Comparison of ENCODE assay signal across 17 cellular contexts in the genomic region with DNA sequence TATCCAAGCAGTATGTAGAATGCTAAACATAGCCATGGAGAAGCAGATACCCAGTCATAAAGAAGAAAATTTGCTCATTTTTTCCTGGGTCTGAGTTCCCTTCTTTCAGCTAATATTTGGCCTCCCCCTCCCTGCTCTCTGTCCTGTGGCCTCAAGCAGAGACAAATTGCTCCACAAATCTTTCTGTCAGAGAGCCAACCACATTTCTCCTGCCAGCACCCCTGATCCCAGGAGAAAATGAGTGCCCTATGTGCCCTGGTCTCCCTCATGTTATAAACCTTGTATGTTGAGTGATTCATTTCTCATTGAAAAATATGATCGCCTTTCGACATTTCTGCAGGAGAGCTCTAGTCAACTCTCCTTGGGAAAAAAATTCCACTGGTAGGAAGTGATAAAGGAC.
DNase-seq lines count a peak whose midpoint lies in the region; ATAC-seq and TF ChIP-seq lines count a peak whose summit lies in the region.
"Had no signal": no experiment of that assay in that cellular context is flagged by ENCODE, and none has a peak within 500 bp of the region (broad histone marks: within the 10 kb centered on the region; RNA-seq: fewer than 3 reads in every experiment).

No MANE protein-coding gene starts in this region.

- ATAC-seq in CD4-positive, alpha-beta T cell (ENCODE audit: poor library complexity), result no peak
- ATAC-seq in naive thymus-derived CD4-positive, alpha-beta T cell, result no peak
- ATAC-seq in GM21381 (IDR thresholded peaks at IDR 0.05; ENCODE audit: unreplicated experiment), result no peak
- ATAC-seq: left cardiac atrium had no signal

- intact Hi-C loops in CD4-positive, alpha-beta T cell (cut with DNase I, micrococcal nuclease), result no loop called here
- intact Hi-C loops in naive thymus-derived CD4-positive, alpha-beta T cell (cut with micrococcal nuclease), result no loop called here

- no peaks in the 10 kb centered on the region for H3K27me3 Mint-ChIP-seq in CD4-positive, alpha-beta T cell
- peaks cover 0 to 6% (median 5%) of the 10 kb centered on the region in 5 donors for H3K27me3 Mint-ChIP-seq in naive thymus-derived CD4-positive, alpha-beta T cell

- CTCF ChIA-PET in CD4-positive, alpha-beta T cell (lab: Charles Lee), result interaction anchor here (0.7 to 1.4 kb wide), 5 partner anchors 15 to 185 kb away, joined by 3 to 6 read pairs (median 4); no protein-coding TSS in a partner anchor
- CTCF ChIA-PET in naive thymus-derived CD4-positive, alpha-beta T cell (lab: Charles Lee), result interaction anchor here (0.9 to 1.6 kb wide), 3 partner anchors 8 to 185 kb away, joined by 3 to 4 read pairs (median 4); no protein-coding TSS in a partner anchor

- peaks cover 6 to 9% of the 10 kb centered on the region in 2 donors for H3K4me1 ChIP-seq in naive thymus-derived CD4-positive, alpha-beta T cell (ENCODE audit: control insufficient read depth in 2 of 2, insufficient read depth in 2 of 2, low read length in 2 of 2)

- TF ChIP-seq CTCF in CD4-positive, alpha-beta T cell (IDR thresholded peaks at IDR 0.05), result no peak
- TF ChIP-seq CTCF in cardiac fibroblast (IDR thresholded peaks at IDR 0.05; ENCODE audit: low read depth, low read length), result no peak
- TF ChIP-seq CTCF in WERI-Rb-1 (IDR thresholded peaks at IDR 0.05; ENCODE audit: low read depth, low read length), result no peak

- no peaks in the 10 kb centered on the region for H3K36me3 Mint-ChIP-seq in CD4-positive, alpha-beta T cell (ENCODE audit: low read depth)
- peaks cover 0 to 6% (median 0%) of the 10 kb centered on the region in 5 donors for H3K36me3 Mint-ChIP-seq in naive thymus-derived CD4-positive, alpha-beta T cell

- H3K27ac ChIP-seq in CD4-positive, alpha-beta T cell (ENCODE audit: low read depth, low read length), result peak overlapping the region; percentile 36
- no peak overlapping the region for H3K27ac ChIP-seq in naive thymus-derived CD4-positive, alpha-beta T cell (ENCODE audit: low read depth, low read length)
- H3K27ac ChIP-seq in WERI-Rb-1, result no peak overlapping the region
- H3K27ac ChIP-seq: SK-N-MC, thoracic aorta had no signal

- H3K4me3 ChIP-seq in cardiac fibroblast (replicated peaks in 1 of 2; ENCODE audit: low read depth in 2 of 2, low read length in 2 of 2) (no peak overlapping the region), WERI-Rb-1 (ENCODE audit: low read depth, low read length) (no peak overlapping the region)
- no peak overlapping the region for H3K4me3 ChIP-seq in naive thymus-derived CD4-positive, alpha-beta T cell (ENCODE audit: low read length)
- H3K4me3 ChIP-seq: mucosa of descending colon, SK-N-MC, thoracic aorta had no signal

- no peaks in the 10 kb centered on the region for H3K9me3 Mint-ChIP-seq in CD4-positive, alpha-beta T cell
- no peaks in the 10 kb centered on the region for H3K9me3 Mint-ChIP-seq in naive thymus-derived CD4-positive, alpha-beta T cell

- DNase-seq in CD4-positive, alpha-beta T cell, result no peak
- DNase-seq in LHCN-M2 (ENCODE audit: low read depth) (peak; percentile 5), cardiac fibroblast (ENCODE audit: low read depth in 2 of 2) (peak; percentile 50 to 59), D341Med (ENCODE audit: low spot score) (no peak), WERI-Rb-1 (no peak)
- no peak for DNase-seq in naive thymus-derived CD4-positive, alpha-beta T cell
- no peak for DNase-seq in stimulated activated naive CD4-positive, alpha-beta T cell treated with Interleukin-2 at 50 U/mL for 16 hours (lab: John Stamatoyannopoulos, UW)
- DNase-seq: activated CD4-positive, alpha-beta T cell treated with anti-CD3 and anti-CD28 coated beads, Interleukin-2, amount 50 U/mL, for 4 hours; amniotic stem cell; foreskin melanocyte; left cardiac atrium; mucosa of descending colon; NCI-H526 treated with DMSO at 0.1 percent for 48 hours; stimulated activated CD4-positive, alpha-beta T cell treated with anti-CD3 and anti-CD28 coated beads, Interleukin-2, amount 100 ng/mL, for 48 hours had no signal

- no peak overlapping the region for H3K4me3 Mint-ChIP-seq in CD4-positive, alpha-beta T cell
- H3K4me3 Mint-ChIP-seq in naive thymus-derived CD4-positive, alpha-beta T cell, result peak overlapping the region in 2 of 10 donors; percentile 4 to 83

- POLR2A ChIA-PET in CD4-positive, alpha-beta T cell (lab: Charles Lee), result interaction anchor here (1.6 to 2.3 kb wide), 2 partner anchors 9 to 95 kb away, joined by 8 to 13 read pairs; no protein-coding TSS in a partner anchor
- POLR2A ChIA-PET in naive thymus-derived CD4-positive, alpha-beta T cell (lab: Charles Lee), result interaction anchor here (1.3 to 1.4 kb wide), 2 partner anchors 15 to 34 kb away, joined by 3 read pairs; no protein-coding TSS in a partner anchor

- H3K36me3 ChIP-seq in naive thymus-derived CD4-positive, alpha-beta T cell (ENCODE audit: control insufficient read depth in 2 of 3, insufficient read depth in 3 of 3, low read length in 3 of 3), result no peaks in the 10 kb centered on the region
- H3K36me3 ChIP-seq in WERI-Rb-1, result no peaks in the 10 kb centered on the region
- H3K36me3 ChIP-seq: thoracic aorta had no signal

- H3K9me3 ChIP-seq in CD4-positive, alpha-beta T cell (ENCODE audit: control insufficient read depth, low read length), result no peaks in the 10 kb centered on the region
- no peaks in the 10 kb centered on the region for H3K9me3 ChIP-seq in naive thymus-derived CD4-positive, alpha-beta T cell (ENCODE audit: control insufficient read depth in 2 of 3, low read length in 3 of 3)
- H3K9me3 ChIP-seq in WERI-Rb-1 (ENCODE audit: severe bottlenecking), result no peaks in the 10 kb centered on the region
- H3K9me3 ChIP-seq: mucosa of descending colon, thoracic aorta had no signal

- H3K4me1 Mint-ChIP-seq in CD4-positive, alpha-beta T cell (ENCODE audit: low read depth), result peaks cover 25% of the 10 kb centered on the region
- H3K4me1 Mint-ChIP-seq in naive thymus-derived CD4-positive, alpha-beta T cell, result peaks cover 4 to 46% (median 19%) of the 10 kb centered on the region in 7 donors

- no peaks in the 10 kb centered on the region for H3K27me3 ChIP-seq in CD4-positive, alpha-beta T cell (ENCODE audit: control insufficient read depth, insufficient read depth, low read length)
- H3K27me3 ChIP-seq in naive thymus-derived CD4-positive, alpha-beta T cell (ENCODE audit: control insufficient read depth in 2 of 2, insufficient read depth in 2 of 2, low read length in 2 of 2), result no peaks in the 10 kb centered on the region
- no peaks in the 10 kb centered on the region for H3K27me3 ChIP-seq in WERI-Rb-1 (ENCODE audit: insufficient read depth, low read depth, severe bottlenecking)

- H3K27ac Mint-ChIP-seq in CD4-positive, alpha-beta T cell, result peak overlapping the region; percentile 86
- peak overlapping the region in 7 of 9 donors; percentile 2 to 99 (median 83) for H3K27ac Mint-ChIP-seq in naive thymus-derived CD4-positive, alpha-beta T cell

Comparison
In these comparisons a context has a peak if more than half of its experiments do, and no peak if none do; other contexts are left out.
1. DNase-seq: peak in LHCN-M2 (single experiment) and cardiac fibroblast (2 of 2); none in CD4-positive, alpha-beta T cell (0 of 10), naive thymus-derived CD4-positive, alpha-beta T cell (0 of 9), D341Med (single experiment), stimulated activated naive CD4-positive, alpha-beta T cell treated with Interleukin-2 at 50 U/mL for 16 hours (single experiment) and WERI-Rb-1 (single experiment).